ENCODE assay signal across 8 cellular contexts in genomic region chr20:347317-347639, GRCh38. TPM values are rescaled to one million over a fixed set of nuclear protein-coding genes. Genes with fewer than 3 reads are reported as not detected.
A peak's percentile ranks its signal among the peaks of the same experiment; 100 is the strongest.
DNase-seq lines count a peak whose midpoint lies in the region; ATAC-seq and TF ChIP-seq lines count a peak whose summit lies in the region.

No MANE protein-coding gene starts in this region.

- peak; percentile 8 for ATAC-seq in GM19351 (IDR thresholded peaks at IDR 0.05; ENCODE audit: unreplicated experiment)

- H3K9me3 ChIP-seq in neural progenitor cell (ENCODE audit: low read depth): no peaks in the 10 kb centered on the region

- H3K27ac ChIP-seq in neural progenitor cell: no peak overlapping the region

- H3K36me3 ChIP-seq in neural progenitor cell: no peaks in the 10 kb centered on the region

- peak overlapping the region; percentile 78 for H3K4me2 ChIP-seq in neural progenitor cell

- no peaks in the 10 kb centered on the region for H3K9me3 Mint-ChIP-seq in IgD-negative memory B cell
- no peaks in the 10 kb centered on the region for H3K9me3 Mint-ChIP-seq in neural progenitor cell

- TF ChIP-seq CTCF in neural progenitor cell (IDR thresholded peaks at IDR 0.05): no peak

- H3K4me1 Mint-ChIP-seq in IgD-negative memory B cell (peaks cover 6 to 10% (median 9%) of the 10 kb centered on the region in 3 donors), neural progenitor cell (peaks cover 16% of the 10 kb centered on the region)

- H2AFZ ChIP-seq in neural progenitor cell (replicated peaks): peak overlapping the region; percentile 74

- H3K27me3 Mint-ChIP-seq in IgD-negative memory B cell: no peaks in the 10 kb centered on the region
- H3K27me3 Mint-ChIP-seq in neural progenitor cell (ENCODE audit: insufficient read depth, low read depth): no peaks in the 10 kb centered on the region

- peak overlapping the region; percentile 79 for H3K4me3 ChIP-seq in neural progenitor cell

- H3F3A ChIP-seq in neural progenitor cell (ENCODE audit: low read depth): peaks cover 32% of the 10 kb centered on the region

- peaks cover 7% of the 10 kb centered on the region for H4K20me1 ChIP-seq in neural progenitor cell (ENCODE audit: low read depth)

- no peaks in the 10 kb centered on the region for H3K27me3 ChIP-seq in neural progenitor cell

- H3K4me3 Mint-ChIP-seq in IgD-negative memory B cell: peak overlapping the region; percentile 89 to 99 (median 94)
- peak overlapping the region; percentile 89 for H3K4me3 Mint-ChIP-seq in neural progenitor cell

- H3K4me1 ChIP-seq in neural progenitor cell: peaks cover 5% of the 10 kb centered on the region

- H3K36me3 Mint-ChIP-seq in IgD-negative memory B cell (peaks cover 2% of the 10 kb centered on the region), neural progenitor cell (peaks cover 12% of the 10 kb centered on the region)

- peak; percentile 7 for DNase-seq in dermis blood vessel endothelial cell
- DNase-seq in neural progenitor cell (ENCODE audit: low spot score): peak; percentile 20
- no peak for DNase-seq in stimulated activated naive CD4-positive, alpha-beta T cell (lab: John Stamatoyannopoulos, UW)
- DNase-seq in GM03348 (ENCODE audit: low spot score): no peak
- DNase-seq in GM19238 (ENCODE audit: insufficient read length, low spot score): no peak
- no peak for DNase-seq in epidermal melanocyte (ENCODE audit: insufficient read length, low spot score)

- H3K79me2 ChIP-seq in neural progenitor cell (ENCODE audit: low read depth): no peaks in the 10 kb centered on the region

- H3K27ac Mint-ChIP-seq in IgD-negative memory B cell: peak overlapping the region in 2 of 3 donors; percentile 59 to 63
- no peak overlapping the region for H3K27ac Mint-ChIP-seq in neural progenitor cell

- H3K9ac ChIP-seq in neural progenitor cell: no peak overlapping the region

RNA-seq across cellular contexts. Expression of gene NRSN2, which starts 0.4 kb away (rescaled TPM):
- 6.2 TPM for polyA plus RNA-seq in IgD-negative memory B cell
- total RNA-seq in dermis blood vessel endothelial cell (18.0 and 40.2 TPM in 2 replicates), neural progenitor cell (ENCODE audit: low replicate concordance) (8.8 and 20.1 TPM in 2 replicates)

RNA-seq across cellular contexts. Expression of gene SOX12, which starts 21.9 kb away (rescaled TPM):
- 1.9 TPM for polyA plus RNA-seq in IgD-negative memory B cell
- total RNA-seq in dermis blood vessel endothelial cell (4.4 and 8.1 TPM in 2 replicates), neural progenitor cell (ENCODE audit: low replicate concordance) (5.3 and 26.6 TPM in 2 replicates)

RNA-seq across cellular contexts. Expression of gene TRIB3, which starts 33.3 kb away (rescaled TPM):
- 20.1 TPM for polyA plus RNA-seq in IgD-negative memory B cell
- total RNA-seq in dermis blood vessel endothelial cell (49.2 and 62.1 TPM in 2 replicates), neural progenitor cell (ENCODE audit: low replicate concordance) (0.43 and 3.7 TPM in 2 replicates)

RNA-seq across cellular contexts. Expression of gene ZCCHC3, which starts 49.9 kb away (rescaled TPM):
- polyA plus RNA-seq in IgD-negative memory B cell: 16.7 TPM
- total RNA-seq in dermis blood vessel endothelial cell (18.8 and 23.8 TPM in 2 replicates), neural progenitor cell (ENCODE audit: low replicate concordance) (24.2 and 43.4 TPM in 2 replicates)

RNA-seq across cellular contexts. Expression of gene C20orf96, which starts 56.7 kb away (rescaled TPM):
- polyA plus RNA-seq in IgD-negative memory B cell: 1.1 TPM
- total RNA-seq in dermis blood vessel endothelial cell: 3.2 and 6.7 TPM in 2 replicates
- 5.0 and 6.0 TPM in 2 replicates for total RNA-seq in neural progenitor cell (ENCODE audit: low replicate concordance)

Comparison
In these comparisons a context has a peak if more than half of its experiments do, and no peak if none do; other contexts are left out.
1. DNase-seq: peak in dermis blood vessel endothelial cell (single experiment) and neural progenitor cell (single experiment); none in stimulated activated naive CD4-positive, alpha-beta T cell (0 of 6), GM03348 (single experiment), GM19238 (single experiment) and epidermal melanocyte (single experiment).
2. RNA of gene TRIB3, which starts 33.3 kb away (total RNA-seq): 49.2 to 62.1 TPM in dermis blood vessel endothelial cell; 0.43 to 3.7 TPM in neural progenitor cell; every median in the first group is over 10 times any median in the second.